ENCODE assay signal across 18 cellular contexts in genomic region chr22:43667658-43668057, GRCh38.
DNase-seq lines count a peak whose midpoint lies in the region; ATAC-seq and TF ChIP-seq lines count a peak whose summit lies in the region.
"Had no signal": no experiment of that assay in that cellular context is flagged by ENCODE, and none has a peak within 500 bp of the region (broad histone marks: within the 10 kb centered on the region; RNA-seq: fewer than 3 reads in every experiment).

No MANE protein-coding gene starts in this region.

- no peaks in the 10 kb centered on the region for H3K27me3 ChIP-seq in esophagus muscularis mucosa
- no peaks in the 10 kb centered on the region for H3K27me3 ChIP-seq in CD8-positive, alpha-beta memory T cell (ENCODE audit: insufficient read depth, low read length, poor library complexity, severe bottlenecking)
- H3K27me3 ChIP-seq: BLaER1 treated with 17β-estradiol and CSF1 and Interleukin-3, amounts not matched to agents 10 nM and 100 nM had no signal

- DNase-seq in esophagus muscularis mucosa (ENCODE audit: extremely low spot score) (peak; percentile 31), nephron progenitor cell (no peak), superior temporal gyrus (ENCODE audit: extremely low spot score) (peak; percentile 32), NCI-H226 (no peak)
- no peak for DNase-seq in CD8-positive, alpha-beta memory T cell
- DNase-seq: BE2C; Calu3; CD4-positive, alpha-beta T cell; COR-L47; DMS53; DMS79 treated with DMSO at 0.1 percent for 48 hours; GF-D8; GM23248; H9 had no signal

- H3K27ac Mint-ChIP-seq in nephron progenitor cell = peak overlapping the region; percentile 41
- no peak overlapping the region for H3K27ac Mint-ChIP-seq in CD8-positive, alpha-beta memory T cell
- H3K27ac Mint-ChIP-seq: CD4-positive, alpha-beta T cell had no signal

- TF ChIP-seq CTCF in esophagus muscularis mucosa (IDR thresholded peaks at IDR 0.05) = no peak
- no peak for TF ChIP-seq CTCF in nephron progenitor cell (IDR thresholded peaks at IDR 0.05)

- no peaks in the 10 kb centered on the region for H3K4me1 Mint-ChIP-seq in nephron progenitor cell
- no peaks in the 10 kb centered on the region for H3K4me1 Mint-ChIP-seq in CD8-positive, alpha-beta memory T cell
- H3K4me1 Mint-ChIP-seq: CD14-positive monocyte, H9 had no signal

- H3K4me3 ChIP-seq in esophagus muscularis mucosa = no peak overlapping the region
- no peak overlapping the region for H3K4me3 ChIP-seq in CD8-positive, alpha-beta memory T cell (ENCODE audit: low read length)
- H3K4me3 ChIP-seq: BLaER1 treated with 17β-estradiol and CSF1 and Interleukin-3, amounts not matched to agents 10 nM and 100 nM; GM23248 had no signal

- no peak for TF ChIP-seq POLR2A in esophagus muscularis mucosa (IDR thresholded peaks at IDR 0.05; ENCODE audit: low read depth)

- no peaks in the 10 kb centered on the region for H3K9me3 ChIP-seq in esophagus muscularis mucosa
- no peaks in the 10 kb centered on the region for H3K9me3 ChIP-seq in CD8-positive, alpha-beta memory T cell (ENCODE audit: low read length)
- H3K9me3 ChIP-seq: BE2C; BLaER1 treated with 17β-estradiol and CSF1 and Interleukin-3, amounts not matched to agents 10 nM and 100 nM had no signal

- H3K36me3 Mint-ChIP-seq in nephron progenitor cell (ENCODE audit: low read depth) = no peaks in the 10 kb centered on the region
- H3K36me3 Mint-ChIP-seq in CD8-positive, alpha-beta memory T cell = no peaks in the 10 kb centered on the region
- H3K36me3 Mint-ChIP-seq: CD14-positive monocyte had no signal

- no peak for ATAC-seq in HG02973 (IDR thresholded peaks at IDR 0.05; ENCODE audit: unreplicated experiment)
- ATAC-seq: HCT116 had no signal

- no peaks in the 10 kb centered on the region for H3K4me1 ChIP-seq in esophagus muscularis mucosa
- no peaks in the 10 kb centered on the region for H3K4me1 ChIP-seq in CD8-positive, alpha-beta memory T cell (ENCODE audit: insufficient read depth, low read length)
- H3K4me1 ChIP-seq: BE2C had no signal

- peaks cover 0 to 6% (median 0%) of the 10 kb centered on the region in 4 donors for H3K36me3 ChIP-seq in esophagus muscularis mucosa
- H3K36me3 ChIP-seq in CD8-positive, alpha-beta memory T cell (ENCODE audit: insufficient read depth, low read length) = no peaks in the 10 kb centered on the region
- H3K36me3 ChIP-seq: BE2C; BLaER1 treated with 17β-estradiol and CSF1 and Interleukin-3, amounts not matched to agents 10 nM and 100 nM had no signal

- intact Hi-C loops in esophagus muscularis mucosa (cut with DNase I) = no loop called here

- CTCF ChIA-PET in CD8-positive, alpha-beta memory T cell (lab: Charles Lee) = no interaction called here

- 90% methylated on average over 8 of the region's 8 CpGs for WGBS in esophagus muscularis mucosa

- H3K9me3 Mint-ChIP-seq in nephron progenitor cell = no peaks in the 10 kb centered on the region
- peaks cover 0 to 5% (median 0%) of the 10 kb centered on the region in 5 donors for H3K9me3 Mint-ChIP-seq in CD8-positive, alpha-beta memory T cell
- H3K9me3 Mint-ChIP-seq: CD4-positive, alpha-beta T cell had no signal

- H3K4me3 Mint-ChIP-seq in nephron progenitor cell = no peak overlapping the region
- no peak overlapping the region for H3K4me3 Mint-ChIP-seq in CD8-positive, alpha-beta memory T cell
- H3K4me3 Mint-ChIP-seq: CD14-positive monocyte; CD4-positive, alpha-beta T cell; H9 had no signal

- POLR2A ChIA-PET in CD8-positive, alpha-beta memory T cell (lab: Charles Lee) = no interaction called here

- H3K27ac ChIP-seq in esophagus muscularis mucosa (replicated peaks in 1 of 4) = no peak overlapping the region
- H3K27ac ChIP-seq in CD8-positive, alpha-beta memory T cell (ENCODE audit: low read depth, low read length) = no peak overlapping the region
- H3K27ac ChIP-seq: GM23248 had no signal

- no peak for TF ChIP-seq EP300 in esophagus muscularis mucosa (IDR thresholded peaks at IDR 0.05)

- H3K27me3 Mint-ChIP-seq in nephron progenitor cell (ENCODE audit: low read depth, poor library complexity) = peaks cover 22% of the 10 kb centered on the region
- H3K27me3 Mint-ChIP-seq in CD8-positive, alpha-beta memory T cell = peaks cover 10 to 19% of the 10 kb centered on the region in 2 donors

Comparison
In these comparisons a context has a peak if more than half of its experiments do, and no peak if none do; other contexts are left out.
1. DNase-seq: peak in esophagus muscularis mucosa (single experiment) and superior temporal gyrus (single experiment); none in nephron progenitor cell (single experiment), CD8-positive, alpha-beta memory T cell (0 of 5) and NCI-H226 (single experiment).